In genomic region chr15:29090617-29091466, GRCh38 we compare ENCODE assay signal across 8 cellular contexts.
DNase-seq lines count a peak whose midpoint lies in the region; ATAC-seq and TF ChIP-seq lines count a peak whose summit lies in the region.

No MANE protein-coding gene starts in this region.

- H3F3A ChIP-seq in Loucy (ENCODE audit: low read depth): no peaks in the 10 kb centered on the region

- H3K36me3 ChIP-seq in Loucy (ENCODE audit: insufficient read depth, low read length): peaks cover 20% of the 10 kb centered on the region; the same call in 1 of the 2 replicates

- no peaks in the 10 kb centered on the region for H3K9me2 ChIP-seq in Loucy (replicated peaks; ENCODE audit: low read depth, low read length)

- H3K4me1 ChIP-seq in Loucy (ENCODE audit: insufficient read depth, low read length, poor library complexity, severe bottlenecking): peaks cover 5% of the 10 kb centered on the region

- H4K20me1 ChIP-seq in Loucy (ENCODE audit: insufficient read depth, low read length, poor library complexity, severe bottlenecking): no peaks in the 10 kb centered on the region

- H3K9me3 ChIP-seq in Loucy (ENCODE audit: insufficient read depth, low read depth, low read length): no peaks in the 10 kb centered on the region

- H3K4me2 ChIP-seq in Loucy (ENCODE audit: low read depth, low read length, poor library complexity, severe bottlenecking): peak overlapping the region; percentile 56

- H3K27ac ChIP-seq in coronary artery: no peak overlapping the region

- no peak overlapping the region for H2AFZ ChIP-seq in Loucy (ENCODE audit: low read length)

- no peaks in the 10 kb centered on the region for H3K79me2 ChIP-seq in Loucy (ENCODE audit: insufficient read depth, low read length)

- no peak overlapping the region for H3K9ac ChIP-seq in Loucy (ENCODE audit: low read depth, low read length, poor library complexity, severe bottlenecking)

- H3K27me3 ChIP-seq in Loucy (ENCODE audit: insufficient read depth, low read length, poor library complexity, severe bottlenecking): no peaks in the 10 kb centered on the region

- H3K4me3 ChIP-seq in Loucy (ENCODE audit: low read length, poor library complexity, severe bottlenecking) (no peak overlapping the region), coronary artery (no peak overlapping the region)

- ATAC-seq in HG02981 (IDR thresholded peaks at IDR 0.05; ENCODE audit: unreplicated experiment): no peak

- DNase-seq in GM10266 (ENCODE audit: extremely low spot score): peak; percentile 53
- peak; percentile 63 for DNase-seq in activated T-cell treated with anti-CD3 and anti-CD28 coated beads, Interleukin-2, amount 50 U/mL, for 1 hour
- DNase-seq in germinal center (ENCODE audit: low spot score): peak; percentile 48
- DNase-seq in stimulated activated CD4-positive, alpha-beta T cell treated with anti-CD3 and anti-CD28 coated beads, Interleukin-2, amount 100 ng/mL, for 48 hours: peak; percentile 56 to 63
- DNase-seq in coronary artery (ENCODE audit: low spot score): no peak
- no peak for DNase-seq in NCI-H2196 (lab: John Stamatoyannopoulos, UW; ENCODE audit: unreplicated experiment)

- peak; percentile 56 for TF ChIP-seq CTCF in GM10266 (IDR thresholded peaks at IDR 0.05; ENCODE audit: control insufficient read depth, insufficient read depth, low read depth, missing control alignments)
- TF ChIP-seq CTCF in Loucy (conservative IDR thresholded peaks at IDR 0.05; ENCODE audit: low read length): peak; percentile 90
- TF ChIP-seq CTCF in coronary artery (IDR thresholded peaks at IDR 0.05): no peak

Comparison
In these comparisons a context has a peak if more than half of its experiments do, and no peak if none do; other contexts are left out.
1. DNase-seq: peak in GM10266 (single experiment), activated T-cell treated with anti-CD3 and anti-CD28 coated beads, Interleukin-2, amount 50 U/mL, for 1 hour (single experiment), germinal center (single experiment) and stimulated activated CD4-positive, alpha-beta T cell treated with anti-CD3 and anti-CD28 coated beads, Interleukin-2, amount 100 ng/mL, for 48 hours (2 of 2); none in coronary artery (single experiment) and NCI-H2196 (single experiment).